In genomic region chr5:172700686-172701324, GRCh38 we compare ENCODE assay signal across 1 cellular context.
TF ChIP-seq lines count a peak whose summit lies in the region.

No MANE protein-coding gene starts in this region.

TF ChIP-seq in HEK293, 187 proteins besides CTCF, POLR2A, EP300 and RAD21 (continued from another document):
- no peak for TF ChIP-seq ZNF26 (tag by site-specific recombination; IDR thresholded peaks at IDR 0.05)
- peak; percentile 41 for TF ChIP-seq ZFHX2 (tag by site-specific recombination; conservative IDR thresholded peaks at IDR 0.05)
- no peak for TF ChIP-seq ZBTB6 (tag by site-specific recombination; IDR thresholded peaks at IDR 0.05)
- TF ChIP-seq ZNF169 (tag by site-specific recombination; IDR thresholded peaks at IDR 0.05), result no peak
- TF ChIP-seq ZNF677 (tag by site-specific recombination; IDR thresholded peaks at IDR 0.05), result no peak
- TF ChIP-seq ZFP69B (tag by site-specific recombination; IDR thresholded peaks at IDR 0.05), result no peak
